11 cellular contexts compared by ENCODE assay signal in the genomic region with DNA sequence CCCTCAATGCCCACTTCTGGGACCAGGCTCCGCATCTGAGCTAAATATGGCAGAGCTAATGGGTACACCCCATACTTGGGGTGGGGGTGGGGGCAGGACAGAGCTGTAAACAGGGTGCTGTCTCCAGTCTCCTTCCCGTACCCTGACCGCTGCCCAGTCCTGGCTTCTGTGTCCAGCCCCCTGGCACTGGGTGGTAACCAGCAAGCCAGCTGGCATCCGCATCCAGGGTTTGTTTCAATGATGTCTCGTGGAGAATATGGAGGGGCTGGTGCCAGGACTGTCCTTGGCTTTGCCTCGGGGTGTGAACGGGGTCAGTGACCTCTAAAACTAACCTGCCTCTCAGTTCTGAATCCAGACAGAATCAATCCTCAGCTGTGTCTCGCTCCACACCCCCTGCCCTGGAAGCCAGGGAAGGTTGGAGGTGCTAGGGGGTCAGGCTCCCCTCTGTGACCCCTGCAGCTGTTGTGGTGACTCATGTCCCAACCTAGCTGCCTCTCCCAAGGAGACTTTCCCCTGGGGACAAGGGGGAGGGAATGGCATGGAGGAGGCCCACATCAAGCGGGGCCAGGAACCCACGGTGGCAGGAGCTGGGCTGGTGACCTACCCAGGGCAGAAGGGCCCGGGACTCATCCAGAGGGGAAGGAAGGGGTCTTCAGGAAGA. TPM values are rescaled to one million over a fixed set of nuclear protein-coding genes. Genes with fewer than 3 reads are reported as not detected.
A peak's percentile ranks its signal among the peaks of the same experiment; 100 is the strongest.
DNase-seq lines count a peak whose midpoint lies in the region; ATAC-seq and TF ChIP-seq lines count a peak whose summit lies in the region.
"Had no signal": no experiment of that assay in that cellular context is flagged by ENCODE, and none has a peak within 500 bp of the region (broad histone marks: within the 10 kb centered on the region; RNA-seq: fewer than 3 reads in every experiment).

No MANE protein-coding gene starts in this region.

- peak overlapping the region in 17 of 59 donors; percentile 7 to 65 (median 58) for H3K4me3 ChIP-seq in dorsolateral prefrontal cortex
- peak overlapping the region in 2 of 4 donors; percentile 55 to 58 for H3K4me3 ChIP-seq in upper lobe of left lung
- H3K4me3 ChIP-seq in body of pancreas, result no peak overlapping the region

- H3K4me1 ChIP-seq in upper lobe of left lung (peaks cover 72 to 78% (median 75%) of the 10 kb centered on the region in 4 donors), body of pancreas (peaks cover 30% of the 10 kb centered on the region)

- peaks cover 0 to 24% (median 0%) of the 10 kb centered on the region in 45 donors for H3K27me3 ChIP-seq in dorsolateral prefrontal cortex
- peaks cover 0 to 26% (median 11%) of the 10 kb centered on the region in 4 donors for H3K27me3 ChIP-seq in upper lobe of left lung
- H3K27me3 ChIP-seq in body of pancreas, result no peaks in the 10 kb centered on the region

- no peak overlapping the region for H3K27ac Mint-ChIP-seq in T-helper 2 cell treated with Interferon-gamma antibody and Interleukin-4, amounts not matched to agents 5 μg/mL and 100 μg/mL, for 36 hours

- H3K9me3 Mint-ChIP-seq in T-helper 2 cell treated with Interferon-gamma antibody and Interleukin-4, amounts not matched to agents 5 μg/mL and 100 μg/mL, for 36 hours, result no peaks in the 10 kb centered on the region

- WGBS in upper lobe of left lung, 2 donors, result 61% methylated on average over 9 of the region's 11 CpGs; no CpG with 5 or more reads in 1 of the 2 donors
- WGBS in body of pancreas, 2 donors, result 43 to 52% methylated on average over 8 to 11 of the region's 11 CpGs

- no peak for TF ChIP-seq CTCF in dorsolateral prefrontal cortex (IDR thresholded peaks at IDR 0.05 in 54 of 56, conservative IDR thresholded peaks at IDR 0.05 in 2 of 56; ENCODE audit: low read depth in 1 of 56, partially characterized antibody in 56 of 56)
- no peak for TF ChIP-seq CTCF in upper lobe of left lung (IDR thresholded peaks at IDR 0.05)
- no peak for TF ChIP-seq CTCF in body of pancreas (IDR thresholded peaks at IDR 0.05)

- H3K4me1 Mint-ChIP-seq in T-helper 2 cell treated with Interferon-gamma antibody and Interleukin-4, amounts not matched to agents 5 μg/mL and 100 μg/mL, for 36 hours (ENCODE audit: low read depth), result peaks cover 4% of the 10 kb centered on the region

- TF ChIP-seq POLR2A in upper lobe of left lung (IDR thresholded peaks at IDR 0.05) (no peak), body of pancreas (IDR thresholded peaks at IDR 0.05) (no peak)

- ATAC-seq in upper lobe of left lung (ENCODE audit: low FRiP score in 2 of 2) (no peak), body of pancreas (no peak)

- H3K4me3 Mint-ChIP-seq in T-helper 2 cell treated with Interferon-gamma antibody and Interleukin-4, amounts not matched to agents 5 μg/mL and 100 μg/mL, for 36 hours, result peak overlapping the region; percentile 36

- H3K36me3 ChIP-seq in upper lobe of left lung (peaks cover 0 to 14% (median 7%) of the 10 kb centered on the region in 4 donors), body of pancreas (replicated peaks in 1 of 2; ENCODE audit: insufficient read depth in 1 of 2, low read depth in 2 of 2) (no peaks in the 10 kb centered on the region)

- peaks cover 31% of the 10 kb centered on the region for H3K27me3 Mint-ChIP-seq in T-helper 2 cell treated with Interferon-gamma antibody and Interleukin-4, amounts not matched to agents 5 μg/mL and 100 μg/mL, for 36 hours (ENCODE audit: low read depth)

- DNase-seq in T-helper 2 cell treated with Interferon-gamma antibody and Interleukin-4, amounts not matched to agents 5 μg/mL and 100 μg/mL, for 36 hours (ENCODE audit: low spot score), result no peak
- DNase-seq in T-helper 2 cell (no peak), dorsolateral prefrontal cortex (peak in 5 of 10 donors; percentile 23 to 61 (median 50)), myocyte (ENCODE audit: low read depth) (peak; percentile 88), upper lobe of left lung (no peak), body of pancreas (no peak)
- DNase-seq in stimulated activated CD8-positive, alpha-beta memory T cell treated with anti-CD3 and anti-CD28 coated beads, Interleukin-4, amount 100 ng/mL, for 48 hours, result no peak
- no peak for DNase-seq in activated CD4-positive, alpha-beta T cell treated with anti-CD3 and anti-CD28 coated beads, Interleukin-2, amount 50 U/mL, for 48 hours
- DNase-seq: NCI-H2029 treated with DMSO at 0.1 percent for 48 hours, T-helper 9 cell had no signal

- H3K27ac ChIP-seq in dorsolateral prefrontal cortex (peak overlapping the region in 42 of 59 donors; percentile 1 to 95 (median 43)), upper lobe of left lung (peak overlapping the region; percentile 67 to 91 (median 88)), body of pancreas (no peak overlapping the region)

- intact Hi-C loops in dorsolateral prefrontal cortex (cut with DNase I), result loop anchor here in 1 of 2 donors (10.0 kb wide), 1 partner anchor 682 kb away; no protein-coding TSS in a partner anchor
- intact Hi-C loops in body of pancreas (cut with DNase I), result no loop called here

- H3K9me3 ChIP-seq in upper lobe of left lung (no peaks in the 10 kb centered on the region), body of pancreas (no peaks in the 10 kb centered on the region)

- TF ChIP-seq EP300 in upper lobe of left lung (IDR thresholded peaks at IDR 0.05), result peak in 1 of 4 donors; percentile 1

- peaks cover 2% of the 10 kb centered on the region for H3K36me3 Mint-ChIP-seq in T-helper 2 cell treated with Interferon-gamma antibody and Interleukin-4, amounts not matched to agents 5 μg/mL and 100 μg/mL, for 36 hours (ENCODE audit: low read depth)

RNA-seq across cellular contexts. Expression of a gene that starts 1.5 kb away (rescaled TPM):
- total RNA-seq in dorsolateral prefrontal cortex, result 10 to 100 TPM in 15 of 120 experiments, 1 to 10 TPM in 105; 1.4 to 15.3 (median 6.7) TPM
- 0.96 and 1.7 TPM in 2 replicates for total RNA-seq in myocyte
- 0.26 TPM for polyA plus RNA-seq in myocyte (2012)
- total RNA-seq in upper lobe of left lung, result 10 to 100 TPM in 3 of 6 donors, 1 to 10 TPM in 3; 3.1 to 21.3 (median 7.0) TPM
- 1 to 10 TPM; 1.3 to 2.6 TPM for total RNA-seq in body of pancreas
- total RNA-seq: A673 had no signal

RNA-seq across cellular contexts. Expression of a gene that starts 1.6 kb away (rescaled TPM):
- 10 to 100 TPM in 8 of 120 experiments, 1 to 10 TPM in 112; 1.6 to 14.9 (median 4.8) TPM for total RNA-seq in dorsolateral prefrontal cortex
- total RNA-seq in myocyte, result 10.1 and 23.1 TPM in 2 replicates
- polyA plus RNA-seq in myocyte (2012), result 3.4 TPM
- 1 to 10 TPM in 5 of 6 donors, under 1 TPM in 1; 0.39 to 4.2 (median 2.5) TPM for total RNA-seq in upper lobe of left lung
- total RNA-seq in body of pancreas, result under 1 TPM in 1 of 2 donors, not detected in 1; 0.26 TPM

RNA-seq across cellular contexts. Expression of a gene that starts 21.1 kb away (rescaled TPM):
- total RNA-seq in dorsolateral prefrontal cortex (10 to 100 TPM; 14.2 to 41.1 (median 27.6) TPM), myocyte (17.1 TPM in 2 replicates), upper lobe of left lung (10 to 100 TPM; 15.2 to 64.0 (median 27.9) TPM), body of pancreas (10 to 100 TPM; 13.8 to 33.2 TPM)
- polyA plus RNA-seq in myocyte (2012), result 16.7 TPM

RNA-seq across cellular contexts. Expression of a gene that starts 29.8 kb away (rescaled TPM):
- 100 to 1,000 TPM in 9 of 120 experiments, 10 to 100 TPM in 111; 45.7 to 129 (median 71.4) TPM for total RNA-seq in dorsolateral prefrontal cortex
- 34.9 and 36.9 TPM in 2 replicates for total RNA-seq in myocyte
- polyA plus RNA-seq in myocyte (2012), result 55.8 TPM
- total RNA-seq in upper lobe of left lung, result 100 to 1,000 TPM in 2 of 6 donors, 10 to 100 TPM in 4; 27.5 to 315 (median 84.1) TPM
- total RNA-seq in body of pancreas, result 10 to 100 TPM; 30.1 to 63.9 TPM

RNA-seq across cellular contexts. Expression of a gene that starts 33.1 kb away (rescaled TPM):
- total RNA-seq in dorsolateral prefrontal cortex (10 to 100 TPM in 110 of 120 experiments, 1 to 10 TPM in 10; 7.9 to 41.1 (median 16.5) TPM), myocyte (87.4 and 119 TPM in 2 replicates), upper lobe of left lung (100 to 1,000 TPM in 4 of 6 donors, 10 to 100 TPM in 2; 88.6 to 126 (median 112) TPM), body of pancreas (10 to 100 TPM; 52.4 to 65.3 TPM)
- polyA plus RNA-seq in myocyte (2012), result 74.7 TPM

Comparison
In these comparisons a context has a peak if more than half of its experiments do, and no peak if none do; other contexts are left out.
1. H3K27ac ChIP-seq: peak in dorsolateral prefrontal cortex (42 of 59) and upper lobe of left lung (4 of 4); none in body of pancreas (0 of 4).